Comparison of ENCODE assay signal across 18 cellular contexts in the genomic region with DNA sequence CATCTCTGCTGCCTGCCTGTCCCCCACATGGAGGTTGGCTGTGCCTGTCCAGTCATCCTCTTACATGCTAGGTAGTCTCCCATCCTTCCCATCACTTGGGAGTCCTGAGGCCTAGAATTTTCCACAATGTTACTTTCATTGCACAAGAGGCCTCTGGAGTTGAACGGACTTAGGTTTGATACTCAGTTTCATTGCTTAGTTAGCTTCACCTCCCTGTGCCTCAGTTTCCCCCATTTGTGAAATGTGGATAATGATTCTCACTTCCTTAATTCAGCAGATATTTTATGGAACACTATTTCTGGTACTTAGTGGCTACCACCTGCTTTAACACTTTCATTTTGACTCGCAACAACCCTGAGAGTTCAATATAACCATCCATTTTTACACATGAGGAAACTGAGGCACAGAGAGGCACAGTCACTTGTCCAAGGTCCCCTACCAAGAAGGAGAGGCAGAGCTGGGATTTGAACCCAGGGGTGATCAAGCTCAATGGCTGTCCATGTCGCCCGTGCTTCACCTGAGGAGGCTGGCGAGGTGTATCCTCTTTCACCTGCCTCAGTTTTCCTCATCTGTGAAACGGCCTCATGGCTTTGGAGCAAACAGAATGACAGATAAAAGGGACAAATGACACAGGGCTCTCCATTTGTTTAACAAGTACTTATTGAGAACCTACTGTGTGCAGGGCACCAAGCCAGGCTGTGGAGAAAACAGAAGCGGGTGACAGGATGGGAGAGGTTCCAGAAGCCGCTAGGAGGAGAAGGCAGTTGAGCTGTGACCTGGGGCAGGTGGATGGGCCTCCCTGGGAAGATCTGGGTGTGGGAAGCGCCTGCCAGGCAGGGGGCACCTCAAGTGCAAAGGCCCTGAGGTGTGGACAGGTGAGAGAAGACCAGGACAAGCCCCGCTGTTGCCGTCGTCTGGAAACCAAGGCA.
A peak's percentile ranks its signal among the peaks of the same experiment; 100 is the strongest.
DNase-seq lines count a peak whose midpoint lies in the region; ATAC-seq, FAIRE-seq and TF ChIP-seq lines count a peak whose summit lies in the region.
"Had no signal": no experiment of that assay in that cellular context is flagged by ENCODE, and none has a peak within 500 bp of the region (broad histone marks: within the 10 kb centered on the region; RNA-seq: fewer than 3 reads in every experiment).

No MANE protein-coding gene starts in this region.

- H3K4me2 ChIP-seq in HCT116 (ENCODE audit: low read length) (no peak overlapping the region), PC-9 (0 out of 2 replicates have a peak overlapping the region, but pooled peaks have one; percentile 13)

- DNase-seq in HCT116 (ENCODE audit: low read depth, low spot score) (no peak), PC-9 (no peak), kidney (peak; percentile 6), small intestine (no peak), CD14-positive monocyte (ENCODE audit: low spot score) (no peak), GM10266 (ENCODE audit: extremely low spot score) (no peak)
- DNase-seq: BE2C, KG1, MM.1S, NCI-H1417, NCI-H2227 treated with DMSO at 0.1 percent for 48 hours, NCI-H526 treated with DMSO at 0.1 percent for 48 hours, SHP77 had no signal

- H3K27ac ChIP-seq in HCT116 (ENCODE audit: low read depth, low read length) = no peak overlapping the region
- H3K27ac ChIP-seq in PC-9 = peak overlapping the region; percentile 61
- no peak overlapping the region for H3K27ac ChIP-seq in kidney (ENCODE audit: low read depth in 2 of 2, low read length in 2 of 2)
- peak overlapping the region; percentile 27 to 81 for H3K27ac ChIP-seq in small intestine (ENCODE audit: low read depth in 1 of 2, low read length in 1 of 2)
- H3K27ac ChIP-seq: RWPE1 had no signal

- H3K36me3 Mint-ChIP-seq in CD14-positive monocyte = no peaks in the 10 kb centered on the region

- TF ChIP-seq POLR2A in HCT116 (IDR thresholded peaks at IDR 0.05; ENCODE audit: borderline replicate concordance, extremely low read depth, insufficient read depth, insufficient read length) = no peak

- POLR2A ChIA-PET in HCT116 (lab: Charles Lee) = interaction anchor here (1.4 kb wide), 1 partner anchor 165 kb away, joined by 3 read pairs; the partner anchor contains the start of gene CEBPB
- POLR2A ChIA-PET in PC-9 (lab: Charles Lee; ENCODE audit: unreplicated experiment) = interaction anchor here (0.5 kb wide), 1 partner anchor 22 kb away, joined by 3 read pairs; no protein-coding TSS in a partner anchor

- no peak overlapping the region for H3K9ac ChIP-seq in HCT116 (ENCODE audit: low read length)
- H3K9ac ChIP-seq in kidney (ENCODE audit: low read length in 2 of 2) = no peak overlapping the region

- no peaks in the 10 kb centered on the region for H3K9me3 ChIP-seq in HCT116 (ENCODE audit: control insufficient read depth in 1 of 2, insufficient read depth in 1 of 2, low read depth in 1 of 2, low read length in 2 of 2)
- H3K9me3 ChIP-seq in PC-9 (ENCODE audit: insufficient read depth, low read depth) = no peaks in the 10 kb centered on the region
- H3K9me3 ChIP-seq in kidney (ENCODE audit: control insufficient read depth in 1 of 2, low read length in 2 of 2) = no peaks in the 10 kb centered on the region
- H3K9me3 ChIP-seq in small intestine (ENCODE audit: control insufficient read depth, low read depth) = no peaks in the 10 kb centered on the region
- H3K9me3 ChIP-seq: BE2C had no signal

- H3K79me2 ChIP-seq in HCT116 (ENCODE audit: insufficient read depth, low read length) (no peaks in the 10 kb centered on the region), PC-9 (ENCODE audit: low read depth) (no peaks in the 10 kb centered on the region)

- no peaks in the 10 kb centered on the region for H3K9me3 Mint-ChIP-seq in CD14-positive monocyte

- H3K27me3 Mint-ChIP-seq in CD14-positive monocyte (ENCODE audit: low read depth in 3 of 3) = peaks cover 3 to 9% (median 5%) of the 10 kb centered on the region in 3 donors

- H3K4me1 Mint-ChIP-seq in CD14-positive monocyte = peaks cover 29% of the 10 kb centered on the region

- H3K36me3 ChIP-seq in HCT116 (ENCODE audit: control insufficient read depth in 1 of 2, insufficient read depth in 2 of 2, low read length in 2 of 2) (no peaks in the 10 kb centered on the region), PC-9 (ENCODE audit: low read depth) (no peaks in the 10 kb centered on the region), kidney (ENCODE audit: control insufficient read depth in 1 of 2, insufficient read depth in 2 of 2, low read length in 2 of 2) (no peaks in the 10 kb centered on the region), small intestine (ENCODE audit: control insufficient read depth in 2 of 2, insufficient read depth in 2 of 2, low read length in 2 of 2) (no peaks in the 10 kb centered on the region)
- H3K36me3 ChIP-seq: BE2C had no signal

- no peak overlapping the region for H3K4me3 Mint-ChIP-seq in CD14-positive monocyte

- H3F3A ChIP-seq in PC-9 (ENCODE audit: insufficient read depth, low read depth) = peaks cover 39% of the 10 kb centered on the region

- ATAC-seq in HCT116 (0 out of 2 replicates have a peak, but pooled peaks have one; percentile 10), HG03159 (IDR thresholded peaks at IDR 0.05; ENCODE audit: unreplicated experiment) (no peak)

- peak overlapping the region; percentile 70 for H2AFZ ChIP-seq in HCT116 (ENCODE audit: low read depth, low read length, poor library complexity, severe bottlenecking)
- H2AFZ ChIP-seq in PC-9 = no peak overlapping the region

- TF ChIP-seq CTCF in HCT116 (IDR thresholded peaks at IDR 0.05 in 2 of 3, conservative IDR thresholded peaks at IDR 0.05 in 1 of 3; ENCODE audit: borderline replicate concordance in 1 of 3, insufficient read depth in 1 of 3, low read depth in 2 of 3, low read length in 2 of 3) = no peak
- no peak for TF ChIP-seq CTCF in PC-9 (conservative IDR thresholded peaks at IDR 0.05)
- TF ChIP-seq CTCF in kidney (IDR thresholded peaks at IDR 0.05; ENCODE audit: borderline replicate concordance, extremely low read depth, insufficient read depth) = no peak
- TF ChIP-seq CTCF in CD14-positive monocyte (IDR thresholded peaks at IDR 0.05) = no peak
- TF ChIP-seq CTCF in GM10266 (IDR thresholded peaks at IDR 0.05; ENCODE audit: control insufficient read depth, insufficient read depth, low read depth, missing control alignments) = no peak

- H4K20me1 ChIP-seq in HCT116 (ENCODE audit: insufficient read depth) (no peaks in the 10 kb centered on the region), PC-9 (ENCODE audit: insufficient read depth) (no peaks in the 10 kb centered on the region)

- WGBS in small intestine, 3 donors = 69 to 79% (median 74%) methylated on average over 12 of the region's 12 CpGs

- H3K27ac Mint-ChIP-seq in CD14-positive monocyte = peak overlapping the region in 1 of 7 donors; percentile 62

- BruUV-seq in HCT116 (replicated peaks; lab: Mats Ljungman, UMichigan) (no TSS peak), PC-9 (replicated peaks; lab: Mats Ljungman, UMichigan) (no TSS peak)

- FAIRE-seq in kidney (lab: Jason Lieb, UNC) (no peak), small intestine (lab: Jason Lieb, UNC) (no peak)
- FAIRE-seq: D721Med, GM18507, H54 had no signal

- H3K27me3 ChIP-seq in HCT116 (ENCODE audit: insufficient read depth, low read length) (no peaks in the 10 kb centered on the region), PC-9 (ENCODE audit: insufficient read depth, low read depth) (no peaks in the 10 kb centered on the region), small intestine (ENCODE audit: control insufficient read depth in 2 of 2, insufficient read depth in 2 of 2, low read length in 2 of 2) (no peaks in the 10 kb centered on the region)
- H3K27me3 ChIP-seq: BE2C had no signal

- intact Hi-C loops in HCT116 (cut with micrococcal nuclease) = no loop called here
- intact Hi-C loops in PC-9 (cut with micrococcal nuclease; ENCODE audit: unreplicated experiment) = no loop called here
- intact Hi-C loops in kidney (cut with DNase I) = no loop called here
- intact Hi-C loops in CD14-positive monocyte (cut with micrococcal nuclease) = no loop called here

- H3K4me1 ChIP-seq in HCT116 (ENCODE audit: control insufficient read depth in 1 of 2, insufficient read depth in 2 of 2, low read length in 2 of 2) (peaks cover 13 to 27% of the 10 kb centered on the region in 2 experiments; a peak in 3 of 4 replicates), PC-9 (replicated peaks; ENCODE audit: insufficient read depth) (peaks cover 40% of the 10 kb centered on the region), kidney (ENCODE audit: control insufficient read depth in 1 of 2, insufficient read depth in 1 of 2, low read depth in 1 of 2, low read length in 2 of 2) (peaks cover 0 to 2% of the 10 kb centered on the region in 2 donors), small intestine (ENCODE audit: control insufficient read depth in 2 of 2, insufficient read depth in 1 of 2, low read depth in 1 of 2, low read length in 1 of 2) (peaks cover 2 to 9% of the 10 kb centered on the region in 2 donors)
- H3K4me1 ChIP-seq: BE2C had no signal

- H3K9me2 ChIP-seq in HCT116 (ENCODE audit: insufficient read depth) (no peaks in the 10 kb centered on the region), PC-9 (ENCODE audit: insufficient read depth) (no peaks in the 10 kb centered on the region)

- TF ChIP-seq RAD21 in HCT116 (IDR thresholded peaks at IDR 0.05; ENCODE audit: low read depth) = no peak

- H3K4me3 ChIP-seq in HCT116 (replicated peaks in 1 of 2; ENCODE audit: low read depth in 1 of 2, low read length in 2 of 2) = no peak overlapping the region
- H3K4me3 ChIP-seq in PC-9 = no peak overlapping the region
- H3K4me3 ChIP-seq in kidney (ENCODE audit: low read length in 2 of 2) = no peak overlapping the region
- H3K4me3 ChIP-seq in small intestine (ENCODE audit: low read depth in 1 of 2, low read length in 2 of 2) = no peak overlapping the region

- CTCF ChIA-PET in HCT116 (lab: Charles Lee) (no interaction called here), PC-9 (lab: Charles Lee) (interaction anchor here (0.5 to 1.2 kb wide), 3 partner anchors 24 to 100 kb away, joined by 3 to 4 read pairs (median 3); no protein-coding TSS in a partner anchor)

- RAD21 ChIA-PET in HCT116 (lab: Charles Lee; ENCODE audit: low non-redundant PET in 1 of 2, low total read pairs in 2 of 2, uncharacterized antibody in 2 of 2, unreplicated experiment in 2 of 2) = no interaction called here

TF ChIP-seq in HCT116, 20 proteins besides CTCF, POLR2A, EP300 and RAD21:
- TF ChIP-seq EZH2 (IDR thresholded peaks at IDR 0.05) (no peak), POLR2AphosphoS5 (IDR thresholded peaks at IDR 0.05; ENCODE audit: low read depth, low read length) (no peak), EZH2phosphoT487 (IDR thresholded peaks at IDR 0.05; ENCODE audit: borderline replicate concordance) (no peak), CBX3 (IDR thresholded peaks at IDR 0.05; ENCODE audit: low read depth) (no peak), ELF1 (IDR thresholded peaks at IDR 0.05; ENCODE audit: borderline replicate concordance, low read depth) (no peak), ZFX (IDR thresholded peaks at IDR 0.05) (no peak), CEBPB (IDR thresholded peaks at IDR 0.05; ENCODE audit: low read depth) (no peak), YY1 (IDR thresholded peaks at IDR 0.05; ENCODE audit: extremely low read depth, insufficient replicate concordance, low read depth, low read length) (no peak), EGR1 (IDR thresholded peaks at IDR 0.05; ENCODE audit: low read depth) (no peak), ZNF274 (IDR thresholded peaks at IDR 0.05; ENCODE audit: low read depth, low read length) (no peak), JUND (IDR thresholded peaks at IDR 0.05) (no peak)

Comparison
In these comparisons a context has a peak if more than half of its experiments do, and no peak if none do; other contexts are left out.
1. H3K27ac ChIP-seq: peak in PC-9 (single experiment) and small intestine (2 of 2); none in HCT116 (single experiment) and kidney (0 of 2).